ENCODE assay signal across 8 cellular contexts in the genomic region with DNA sequence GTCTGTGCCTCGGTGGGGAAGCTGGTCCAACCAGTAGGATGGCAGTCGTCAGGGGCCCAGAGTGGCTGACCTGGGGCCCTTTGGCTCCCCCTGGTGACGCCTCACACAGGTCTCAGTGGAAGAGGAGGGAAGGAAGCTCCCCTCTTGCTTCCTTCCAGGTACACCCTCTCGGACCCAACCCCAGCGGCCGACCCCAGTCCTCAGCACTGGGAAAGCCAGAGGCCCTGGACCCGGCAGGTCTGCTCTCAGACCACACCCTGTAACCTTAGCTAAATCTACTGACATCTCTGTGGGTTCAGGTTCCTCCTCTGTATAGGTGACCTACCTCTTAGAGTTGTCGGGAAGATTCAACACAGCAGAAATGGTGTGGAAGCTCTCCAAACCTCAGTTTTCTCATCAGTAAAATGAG. TPM values are rescaled to one million over a fixed set of nuclear protein-coding genes. Genes with fewer than 3 reads are reported as not detected.
A peak's percentile ranks its signal among the peaks of the same experiment; 100 is the strongest.
DNase-seq lines count a peak whose midpoint lies in the region; ATAC-seq and TF ChIP-seq lines count a peak whose summit lies in the region.

No MANE protein-coding gene starts in this region.

- H3K4me3 ChIP-seq in AG10803 (ENCODE audit: low read length) (no peak overlapping the region), GM23338 (no peak overlapping the region), aorta (ENCODE audit: low read length in 2 of 2) (no peak overlapping the region)

- DNase-seq in AG10803 (ENCODE audit: low read depth) (no peak), GM23338 (ENCODE audit: low spot score) (peak; percentile 85), OCI-M1 (lab: John Stamatoyannopoulos, UW) (peak; percentile 51), foreskin keratinocyte (peak in 1 of 2 donors; percentile 11), pons (ENCODE audit: low spot score) (peak; percentile 3), aorta (peak; percentile 54 to 84), OCI-M2 (lab: John Stamatoyannopoulos, UW; ENCODE audit: unreplicated experiment) (no peak)
- peak; percentile 74 to 79 for DNase-seq in activated T-cell treated with anti-CD3 and anti-CD28 coated beads, Interleukin-2, amount 50 U/mL, for 48 hours

- H3K27me3 Mint-ChIP-seq in GM23338 (ENCODE audit: insufficient read depth, low read depth, poor library complexity): peaks cover 40% of the 10 kb centered on the region

- peaks cover 36% of the 10 kb centered on the region for H3K27me3 ChIP-seq in GM23338 (ENCODE audit: insufficient read depth)
- H3K27me3 ChIP-seq in foreskin keratinocyte: peaks cover 47% of the 10 kb centered on the region
- H3K27me3 ChIP-seq in aorta (ENCODE audit: control insufficient read depth in 1 of 2, insufficient read depth in 2 of 2, low read length in 1 of 2): no peaks in the 10 kb centered on the region

- H3K36me3 Mint-ChIP-seq in GM23338 (ENCODE audit: low read depth): no peaks in the 10 kb centered on the region; the same call in 1 of the 3 replicates

- intact Hi-C loops in aorta (cut with DNase I): loop anchor here (2.0 to 5.0 kb wide), 2 partner anchors 72 to 74 kb away; no protein-coding TSS in a partner anchor

- H3K9me3 Mint-ChIP-seq in GM23338: peaks cover 2% of the 10 kb centered on the region; the same call in 1 of the 3 replicates

- TF ChIP-seq CTCF in AG10803 (conservative IDR thresholded peaks at IDR 0.05; ENCODE audit: low read length) (peak; percentile 67), GM23338 (conservative IDR thresholded peaks at IDR 0.05; ENCODE audit: low read depth in 2 of 2) (peak; percentile 72 to 87), foreskin keratinocyte (conservative IDR thresholded peaks at IDR 0.05) (peak; percentile 69)

- H3K4me3 Mint-ChIP-seq in GM23338: no peak overlapping the region

- H3K9me3 ChIP-seq in aorta (ENCODE audit: control insufficient read depth, low read length): no peaks in the 10 kb centered on the region

- no peak overlapping the region for H3K27ac ChIP-seq in GM23338 (ENCODE audit: low read depth)
- H3K27ac ChIP-seq in foreskin keratinocyte: no peak overlapping the region
- H3K27ac ChIP-seq in aorta (ENCODE audit: low read depth in 1 of 2, low read length in 2 of 2): no peak overlapping the region

- no peaks in the 10 kb centered on the region for H3K79me2 ChIP-seq in GM23338 (replicated peaks; ENCODE audit: insufficient read depth)

- WGBS in aorta, 2 donors: 24 to 25% methylated on average over 8 of the region's 8 CpGs

- 0 out of 2 replicates have a peak, but pooled peaks cover 4% of the 10 kb centered on the region for H3K4me1 ChIP-seq in GM23338 (ENCODE audit: insufficient read depth)
- no peaks in the 10 kb centered on the region for H3K4me1 ChIP-seq in foreskin keratinocyte
- H3K4me1 ChIP-seq in aorta (ENCODE audit: control insufficient read depth in 1 of 2, insufficient read depth in 2 of 2, low read length in 2 of 2): no peaks in the 10 kb centered on the region

- H3K4me1 Mint-ChIP-seq in GM23338: peaks cover 27% of the 10 kb centered on the region

- no peaks in the 10 kb centered on the region for H3K9me2 ChIP-seq in GM23338 (ENCODE audit: insufficient read depth)

- no peaks in the 10 kb centered on the region for H3F3A ChIP-seq in GM23338 (replicated peaks; ENCODE audit: low read depth)

- H3K4me2 ChIP-seq in GM23338: 0 out of 2 replicates have a peak overlapping the region, but pooled peaks have one; percentile 15

- no peak overlapping the region for H2AFZ ChIP-seq in GM23338

- no peak overlapping the region for H3K27ac Mint-ChIP-seq in GM23338

- no peaks in the 10 kb centered on the region for H4K20me1 ChIP-seq in GM23338 (replicated peaks; ENCODE audit: insufficient read depth)

- ATAC-seq in GM23338 (peak; percentile 72), foreskin keratinocyte (peak; percentile 40), aorta (ENCODE audit: low FRiP score) (peak; percentile 37)

- H3K36me3 ChIP-seq in GM23338 (ENCODE audit: insufficient read depth) (no peaks in the 10 kb centered on the region), aorta (ENCODE audit: control insufficient read depth in 1 of 2, insufficient read depth in 2 of 2, low read length in 1 of 2) (no peaks in the 10 kb centered on the region)

TF ChIP-seq in GM23338, 12 proteins besides CTCF, POLR2A, EP300 and RAD21 (continues in another document):
- no peak for TF ChIP-seq NANOG (IDR thresholded peaks at IDR 0.05; ENCODE audit: borderline replicate concordance)
- TF ChIP-seq, protein P1, sequence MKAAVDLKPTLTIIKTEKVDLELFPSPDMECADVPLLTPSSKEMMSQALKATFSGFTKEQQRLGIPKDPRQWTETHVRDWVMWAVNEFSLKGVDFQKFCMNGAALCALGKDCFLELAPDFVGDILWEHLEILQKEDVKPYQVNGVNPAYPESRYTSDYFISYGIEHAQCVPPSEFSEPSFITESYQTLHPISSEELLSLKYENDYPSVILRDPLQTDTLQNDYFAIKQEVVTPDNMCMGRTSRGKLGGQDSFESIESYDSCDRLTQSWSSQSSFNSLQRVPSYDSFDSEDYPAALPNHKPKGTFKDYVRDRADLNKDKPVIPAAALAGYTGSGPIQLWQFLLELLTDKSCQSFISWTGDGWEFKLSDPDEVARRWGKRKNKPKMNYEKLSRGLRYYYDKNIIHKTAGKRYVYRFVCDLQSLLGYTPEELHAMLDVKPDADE (IDR thresholded peaks at IDR 0.05): no peak
- TF ChIP-seq POLR2AphosphoS5 (IDR thresholded peaks at IDR 0.05; ENCODE audit: low read depth): no peak
- TF ChIP-seq EZH2phosphoT487 (IDR thresholded peaks at IDR 0.05; ENCODE audit: unreplicated experiment): no peak
- TF ChIP-seq JUNB (IDR thresholded peaks at IDR 0.05; ENCODE audit: unreplicated experiment): no peak
- TF ChIP-seq STAT1 (IDR thresholded peaks at IDR 0.05; ENCODE audit: unreplicated experiment): no peak
- no peak for TF ChIP-seq ZNF331 (CRISPR knock-in tag; IDR thresholded peaks at IDR 0.05; ENCODE audit: low read depth)
- TF ChIP-seq ZNF114 (CRISPR knock-in tag; IDR thresholded peaks at IDR 0.05): no peak
- TF ChIP-seq, protein P2, sequence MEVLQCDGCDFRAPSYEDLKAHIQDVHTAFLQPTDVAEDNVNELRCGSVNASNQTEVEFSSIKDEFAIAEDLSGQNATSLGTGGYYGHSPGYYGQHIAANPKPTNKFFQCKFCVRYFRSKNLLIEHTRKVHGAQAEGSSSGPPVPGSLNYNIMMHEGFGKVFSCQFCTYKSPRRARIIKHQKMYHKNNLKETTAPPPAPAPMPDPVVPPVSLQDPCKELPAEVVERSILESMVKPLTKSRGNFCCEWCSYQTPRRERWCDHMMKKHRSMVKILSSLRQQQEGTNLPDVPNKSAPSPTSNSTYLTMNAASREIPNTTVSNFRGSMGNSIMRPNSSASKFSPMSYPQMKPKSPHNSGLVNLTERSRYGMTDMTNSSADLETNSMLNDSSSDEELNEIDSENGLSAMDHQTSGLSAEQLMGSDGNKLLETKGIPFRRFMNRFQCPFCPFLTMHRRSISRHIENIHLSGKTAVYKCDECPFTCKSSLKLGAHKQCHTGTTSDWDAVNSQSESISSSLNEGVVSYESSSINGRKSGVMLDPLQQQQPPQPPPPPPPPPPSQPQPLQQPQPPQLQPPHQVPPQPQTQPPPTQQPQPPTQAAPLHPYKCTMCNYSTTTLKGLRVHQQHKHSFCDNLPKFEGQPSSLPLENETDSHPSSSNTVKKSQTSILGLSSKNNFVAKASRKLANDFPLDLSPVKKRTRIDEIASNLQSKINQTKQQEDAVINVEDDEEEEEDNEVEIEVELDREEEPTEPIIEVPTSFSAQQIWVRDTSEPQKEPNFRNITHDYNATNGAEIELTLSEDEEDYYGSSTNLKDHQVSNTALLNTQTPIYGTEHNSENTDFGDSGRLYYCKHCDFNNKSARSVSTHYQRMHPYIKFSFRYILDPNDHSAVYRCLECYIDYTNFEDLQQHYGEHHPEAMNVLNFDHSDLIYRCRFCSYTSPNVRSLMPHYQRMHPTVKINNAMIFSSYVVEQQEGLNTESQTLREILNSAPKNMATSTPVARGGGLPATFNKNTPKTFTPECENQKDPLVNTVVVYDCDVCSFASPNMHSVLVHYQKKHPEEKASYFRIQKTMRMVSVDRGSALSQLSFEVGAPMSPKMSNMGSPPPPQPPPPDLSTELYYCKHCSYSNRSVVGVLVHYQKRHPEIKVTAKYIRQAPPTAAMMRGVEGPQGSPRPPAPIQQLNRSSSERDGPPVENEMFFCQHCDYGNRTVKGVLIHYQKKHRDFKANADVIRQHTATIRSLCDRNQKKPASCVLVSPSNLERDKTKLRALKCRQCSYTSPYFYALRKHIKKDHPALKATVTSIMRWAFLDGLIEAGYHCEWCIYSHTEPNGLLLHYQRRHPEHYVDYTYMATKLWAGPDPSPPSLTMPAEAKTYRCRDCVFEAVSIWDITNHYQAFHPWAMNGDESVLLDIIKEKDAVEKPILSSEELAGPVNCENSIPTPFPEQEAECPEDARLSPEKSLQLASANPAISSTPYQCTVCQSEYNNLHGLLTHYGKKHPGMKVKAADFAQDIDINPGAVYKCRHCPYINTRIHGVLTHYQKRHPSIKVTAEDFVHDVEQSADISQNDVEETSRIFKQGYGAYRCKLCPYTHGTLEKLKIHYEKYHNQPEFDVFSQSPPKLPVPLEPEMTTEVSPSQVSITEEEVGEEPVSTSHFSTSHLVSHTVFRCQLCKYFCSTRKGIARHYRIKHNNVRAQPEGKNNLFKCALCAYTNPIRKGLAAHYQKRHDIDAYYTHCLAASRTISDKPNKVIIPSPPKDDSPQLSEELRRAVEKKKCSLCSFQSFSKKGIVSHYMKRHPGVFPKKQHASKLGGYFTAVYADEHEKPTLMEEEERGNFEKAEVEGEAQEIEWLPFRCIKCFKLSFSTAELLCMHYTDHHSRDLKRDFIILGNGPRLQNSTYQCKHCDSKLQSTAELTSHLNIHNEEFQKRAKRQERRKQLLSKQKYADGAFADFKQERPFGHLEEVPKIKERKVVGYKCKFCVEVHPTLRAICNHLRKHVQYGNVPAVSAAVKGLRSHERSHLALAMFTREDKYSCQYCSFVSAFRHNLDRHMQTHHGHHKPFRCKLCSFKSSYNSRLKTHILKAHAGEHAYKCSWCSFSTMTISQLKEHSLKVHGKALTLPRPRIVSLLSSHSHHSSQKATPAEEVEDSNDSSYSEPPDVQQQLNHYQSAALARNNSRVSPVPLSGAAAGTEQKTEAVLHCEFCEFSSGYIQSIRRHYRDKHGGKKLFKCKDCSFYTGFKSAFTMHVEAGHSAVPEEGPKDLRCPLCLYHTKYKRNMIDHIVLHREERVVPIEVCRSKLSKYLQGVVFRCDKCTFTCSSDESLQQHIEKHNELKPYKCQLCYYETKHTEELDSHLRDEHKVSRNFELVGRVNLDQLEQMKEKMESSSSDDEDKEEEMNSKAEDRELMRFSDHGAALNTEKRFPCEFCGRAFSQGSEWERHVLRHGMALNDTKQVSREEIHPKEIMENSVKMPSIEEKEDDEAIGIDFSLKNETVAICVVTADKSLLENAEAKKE (CRISPR knock-in tag; IDR thresholded peaks at IDR 0.05): no peak
- TF ChIP-seq CREB1 (CRISPR knock-in tag; IDR thresholded peaks at IDR 0.05; ENCODE audit: low read depth): no peak

RNA-seq across cellular contexts. Expression of a gene that starts 3.4 kb away (rescaled TPM):
- 2.0 and 3.2 TPM in 2 replicates for total RNA-seq in GM23338 (2014; rRNA removed; shearing (Covaris generic))
- polyA plus RNA-seq in GM23338 (2016; fragmentation: Nextera tagmentation; extraction: Ambion mirVana): 0.52 and 0.81 TPM in 2 replicates
- not detected in 2 replicates for total RNA-seq in foreskin keratinocyte
- not detected in 2 replicates for polyA plus RNA-seq in foreskin keratinocyte
- 10 to 100 TPM in 1 of 2 donors, 1 to 10 TPM in 1; 5.4 to 18.7 TPM for total RNA-seq in aorta
- 1 to 10 TPM in 1 of 2 donors, under 1 TPM in 1; 0.88 to 1.5 TPM for polyA plus RNA-seq in aorta

Comparison
In these comparisons a context has a peak if more than half of its experiments do, and no peak if none do; other contexts are left out.
1. DNase-seq: peak in GM23338 (single experiment), OCI-M1 (single experiment), activated T-cell treated with anti-CD3 and anti-CD28 coated beads, Interleukin-2, amount 50 U/mL, for 48 hours (2 of 2), pons (single experiment) and aorta (2 of 2); none in AG10803 (single experiment) and OCI-M2 (single experiment).
2. Peak in every context shown above with its lines, with median percentiles within 50 percentile points of each other: CTCF ChIP-seq and ATAC-seq.